In the genomic region with DNA sequence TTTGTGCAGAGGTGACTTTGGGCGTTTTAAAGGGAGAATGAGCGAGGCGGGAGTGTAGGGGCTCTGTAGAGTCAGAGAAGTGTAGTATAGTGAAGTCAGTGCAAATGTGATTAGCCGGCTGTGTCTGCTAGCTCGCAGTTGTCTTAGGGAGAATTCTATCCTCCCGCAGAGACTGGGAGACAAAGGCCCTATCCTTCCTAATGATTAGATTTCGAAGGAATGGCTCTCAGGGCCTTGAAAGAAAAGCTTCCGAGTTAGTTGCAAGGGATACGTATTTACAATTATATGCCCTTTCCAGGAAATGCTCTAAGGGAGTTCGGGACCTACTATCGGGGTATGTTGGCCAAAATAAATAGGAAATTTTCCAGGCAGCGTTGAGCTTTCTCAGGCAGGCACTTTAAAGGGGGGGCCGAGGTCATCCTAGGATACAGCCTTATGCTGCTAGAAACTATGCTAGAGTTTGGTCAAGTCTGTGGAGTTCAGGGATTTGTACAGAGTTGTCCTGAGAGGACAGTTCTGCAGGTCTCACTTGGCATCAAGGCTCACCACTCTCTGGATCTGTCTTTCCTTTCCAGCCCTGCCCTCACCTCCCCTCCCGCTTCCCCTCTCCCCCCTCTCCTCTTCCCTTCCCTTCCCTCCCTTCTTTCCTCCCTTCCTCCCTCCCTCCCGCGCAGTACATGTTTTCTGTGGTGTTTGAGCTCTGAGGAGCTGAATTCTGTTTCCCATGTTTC, we compare ENCODE assay signal across 8 cellular contexts. TPM values are rescaled to one million over a fixed set of nuclear protein-coding genes. Genes with fewer than 3 reads are reported as not detected.
A peak's percentile ranks its signal among the peaks of the same experiment; 100 is the strongest.
DNase-seq lines count a peak whose midpoint lies in the region; ATAC-seq and TF ChIP-seq lines count a peak whose summit lies in the region.

No MANE protein-coding gene starts in this region.

- H3K36me3 ChIP-seq in ACC112 (ENCODE audit: insufficient read depth, low read length), result peaks cover 18% of the 10 kb centered on the region
- H3K36me3 ChIP-seq in SJCRH30, result peaks cover 35% of the 10 kb centered on the region

- no peaks in the 10 kb centered on the region for H3K9me3 Mint-ChIP-seq in natural killer cell treated with Interleukin-12 subunit alpha and Interleukin-12 subunit beta and Interleukin-15 and Interleukin-18, amount 100 ng/mL, for 72 hours

- peak overlapping the region; percentile 89 for H2AFZ ChIP-seq in ACC112 (ENCODE audit: low read length, unreplicated experiment)

- no peaks in the 10 kb centered on the region for H3K27me3 Mint-ChIP-seq in natural killer cell treated with Interleukin-12 subunit alpha and Interleukin-12 subunit beta and Interleukin-15 and Interleukin-18, amount 100 ng/mL, for 72 hours

- H3K4me1 Mint-ChIP-seq in natural killer cell treated with Interleukin-12 subunit alpha and Interleukin-12 subunit beta and Interleukin-15 and Interleukin-18, amount 100 ng/mL, for 72 hours (ENCODE audit: low read depth in 2 of 2), result peaks cover 28 to 38% of the 10 kb centered on the region in 2 donors

- H3K27me3 ChIP-seq in ACC112 (ENCODE audit: insufficient read depth, low read length), result no peaks in the 10 kb centered on the region
- H3K27me3 ChIP-seq in SJCRH30, result no peaks in the 10 kb centered on the region

- H3K79me2 ChIP-seq in ACC112 (ENCODE audit: control insufficient read depth, insufficient read depth, low read length, unreplicated experiment), result peaks cover 70% of the 10 kb centered on the region

- H3K36me3 Mint-ChIP-seq in natural killer cell treated with Interleukin-12 subunit alpha and Interleukin-12 subunit beta and Interleukin-15 and Interleukin-18, amount 100 ng/mL, for 72 hours, result peaks cover 33% of the 10 kb centered on the region

- no peak for TF ChIP-seq CTCF in epithelial cell of proximal tubule (conservative IDR thresholded peaks at IDR 0.05; ENCODE audit: low read depth, low read length)

- H3K4me1 ChIP-seq in ACC112 (ENCODE audit: control insufficient read depth, insufficient read depth, low read length, unreplicated experiment) (peaks cover 20% of the 10 kb centered on the region), SJCRH30 (no peaks in the 10 kb centered on the region)

- peak; percentile 23 to 61 for DNase-seq in SJCRH30
- DNase-seq in epithelial cell of proximal tubule (ENCODE audit: low read depth), result no peak
- DNase-seq in natural killer cell treated with Interleukin-12 subunit alpha and Interleukin-12 subunit beta and Interleukin-15 and Interleukin-18, amount 100 ng/mL, for 72 hours (ENCODE audit: low spot score), result no peak
- no peak for DNase-seq in NCI-H1694 (lab: John Stamatoyannopoulos, UW)
- DNase-seq in midbrain (lab: John Stamatoyannopoulos, UW), result no peak
- no peak for DNase-seq in NOMO-1 (lab: John Stamatoyannopoulos, UW; ENCODE audit: unreplicated experiment in 2 of 2)

- peak; percentile 19 for ATAC-seq in GM18907 (IDR thresholded peaks at IDR 0.05; ENCODE audit: unreplicated experiment)
- no peak for ATAC-seq in natural killer cell treated with Interleukin-12 subunit alpha and Interleukin-12 subunit beta and Interleukin-15 and Interleukin-18, amount 100 ng/mL, for 72 hours

- H3K9me3 ChIP-seq in SJCRH30 (replicated peaks), result no peaks in the 10 kb centered on the region

- peak overlapping the region; percentile 2; the same call in 1 of the 2 replicates for H3K27ac ChIP-seq in ACC112 (ENCODE audit: low read depth, low read length)
- H3K27ac ChIP-seq in SJCRH30, result peak overlapping the region; percentile 67

- peak overlapping the region; percentile 96 to 98 for H3K27ac Mint-ChIP-seq in natural killer cell treated with Interleukin-12 subunit alpha and Interleukin-12 subunit beta and Interleukin-15 and Interleukin-18, amount 100 ng/mL, for 72 hours

- peak overlapping the region; percentile 97 for H3K4me3 Mint-ChIP-seq in natural killer cell treated with Interleukin-12 subunit alpha and Interleukin-12 subunit beta and Interleukin-15 and Interleukin-18, amount 100 ng/mL, for 72 hours

- H3K4me3 ChIP-seq in ACC112 (ENCODE audit: low read depth, low read length) (peak overlapping the region; percentile 97), SJCRH30 (peak overlapping the region; percentile 89), epithelial cell of proximal tubule (ENCODE audit: low read depth, low read length) (peak overlapping the region; percentile 81)

RNA-seq across cellular contexts. Expression of gene MRPL32, which starts 0.8 kb away (rescaled TPM):
- 68.0 and 79.4 TPM in 2 replicates for total RNA-seq in SJCRH30 (2014; rRNA removed; shearing (Covaris generic))
- total RNA-seq in epithelial cell of proximal tubule, result 91.7 and 97.2 TPM in 2 replicates
- total RNA-seq in natural killer cell treated with Interleukin-12 subunit alpha and Interleukin-12 subunit beta and Interleukin-15 and Interleukin-18, amount 100 ng/mL, for 72 hours, result 10 to 100 TPM; 46.4 to 52.0 TPM

RNA-seq across cellular contexts. Expression of gene PSMA2, which starts 1.1 kb away (rescaled TPM):
- 178 and 199 TPM in 2 replicates for total RNA-seq in SJCRH30 (2014; rRNA removed; shearing (Covaris generic))
- total RNA-seq in epithelial cell of proximal tubule, result 135 and 162 TPM in 2 replicates
- 100 to 1,000 TPM in 1 of 2 donors, 10 to 100 TPM in 1; 90.3 to 177 TPM for total RNA-seq in natural killer cell treated with Interleukin-12 subunit alpha and Interleukin-12 subunit beta and Interleukin-15 and Interleukin-18, amount 100 ng/mL, for 72 hours

RNA-seq across cellular contexts. Expression of gene C7orf25, which starts 21.2 kb away (rescaled TPM):
- 2.4 and 2.8 TPM in 2 replicates for total RNA-seq in SJCRH30 (2014; rRNA removed; shearing (Covaris generic))
- 4.8 and 9.2 TPM in 2 replicates for total RNA-seq in epithelial cell of proximal tubule
- total RNA-seq in natural killer cell treated with Interleukin-12 subunit alpha and Interleukin-12 subunit beta and Interleukin-15 and Interleukin-18, amount 100 ng/mL, for 72 hours, result 1 to 10 TPM; 3.7 to 4.1 TPM

Comparison
In these comparisons a context has a peak if more than half of its experiments do, and no peak if none do; other contexts are left out.
1. DNase-seq: peak in SJCRH30 (2 of 2); none in epithelial cell of proximal tubule (single experiment), natural killer cell treated with Interleukin-12 subunit alpha and Interleukin-12 subunit beta and Interleukin-15 and Interleukin-18, amount 100 ng/mL, for 72 hours (single experiment), NCI-H1694 (single experiment), midbrain (single experiment) and NOMO-1 (0 of 2).
2. Peak in every context shown above with its lines, with median percentiles within 50 percentile points of each other: H3K4me3 ChIP-seq.